In the genomic region with DNA sequence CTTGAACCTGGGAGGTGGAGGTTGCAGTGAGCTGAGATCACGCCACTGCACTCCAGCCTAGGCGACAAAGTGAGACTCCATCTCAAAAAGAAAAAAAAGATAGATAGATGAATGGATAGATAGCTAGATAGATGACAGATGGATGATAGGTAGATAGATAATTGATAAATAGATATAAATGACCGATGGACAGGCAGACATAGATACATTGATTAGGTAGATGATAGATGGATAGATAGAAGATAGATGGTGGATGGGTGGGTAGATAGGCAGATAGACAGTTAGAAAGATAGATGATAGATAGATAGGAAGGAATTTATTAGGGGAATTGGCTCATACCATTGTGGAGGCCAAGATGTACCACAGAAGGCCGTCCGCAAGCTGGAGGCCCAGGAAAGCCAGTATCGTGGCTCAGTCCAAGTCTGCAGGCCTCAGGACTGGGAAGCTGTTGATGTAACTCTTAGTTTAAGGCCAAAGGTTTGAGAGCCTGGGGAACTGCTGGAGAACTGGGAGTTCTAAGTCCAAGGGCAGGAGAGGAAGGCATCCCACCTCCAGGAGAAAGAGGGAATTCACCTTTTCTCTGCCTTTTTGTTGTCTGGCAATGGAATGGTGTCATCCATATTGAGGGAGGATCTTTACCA, we compare ENCODE assay signal across 1 cellular context.
TF ChIP-seq lines count a peak whose summit lies in the region.

No MANE protein-coding gene starts in this region.

TF ChIP-seq in HepG2, 621 proteins besides CTCF, POLR2A, EP300 and RAD21 (continued from another document):
- TF ChIP-seq, protein P1, sequence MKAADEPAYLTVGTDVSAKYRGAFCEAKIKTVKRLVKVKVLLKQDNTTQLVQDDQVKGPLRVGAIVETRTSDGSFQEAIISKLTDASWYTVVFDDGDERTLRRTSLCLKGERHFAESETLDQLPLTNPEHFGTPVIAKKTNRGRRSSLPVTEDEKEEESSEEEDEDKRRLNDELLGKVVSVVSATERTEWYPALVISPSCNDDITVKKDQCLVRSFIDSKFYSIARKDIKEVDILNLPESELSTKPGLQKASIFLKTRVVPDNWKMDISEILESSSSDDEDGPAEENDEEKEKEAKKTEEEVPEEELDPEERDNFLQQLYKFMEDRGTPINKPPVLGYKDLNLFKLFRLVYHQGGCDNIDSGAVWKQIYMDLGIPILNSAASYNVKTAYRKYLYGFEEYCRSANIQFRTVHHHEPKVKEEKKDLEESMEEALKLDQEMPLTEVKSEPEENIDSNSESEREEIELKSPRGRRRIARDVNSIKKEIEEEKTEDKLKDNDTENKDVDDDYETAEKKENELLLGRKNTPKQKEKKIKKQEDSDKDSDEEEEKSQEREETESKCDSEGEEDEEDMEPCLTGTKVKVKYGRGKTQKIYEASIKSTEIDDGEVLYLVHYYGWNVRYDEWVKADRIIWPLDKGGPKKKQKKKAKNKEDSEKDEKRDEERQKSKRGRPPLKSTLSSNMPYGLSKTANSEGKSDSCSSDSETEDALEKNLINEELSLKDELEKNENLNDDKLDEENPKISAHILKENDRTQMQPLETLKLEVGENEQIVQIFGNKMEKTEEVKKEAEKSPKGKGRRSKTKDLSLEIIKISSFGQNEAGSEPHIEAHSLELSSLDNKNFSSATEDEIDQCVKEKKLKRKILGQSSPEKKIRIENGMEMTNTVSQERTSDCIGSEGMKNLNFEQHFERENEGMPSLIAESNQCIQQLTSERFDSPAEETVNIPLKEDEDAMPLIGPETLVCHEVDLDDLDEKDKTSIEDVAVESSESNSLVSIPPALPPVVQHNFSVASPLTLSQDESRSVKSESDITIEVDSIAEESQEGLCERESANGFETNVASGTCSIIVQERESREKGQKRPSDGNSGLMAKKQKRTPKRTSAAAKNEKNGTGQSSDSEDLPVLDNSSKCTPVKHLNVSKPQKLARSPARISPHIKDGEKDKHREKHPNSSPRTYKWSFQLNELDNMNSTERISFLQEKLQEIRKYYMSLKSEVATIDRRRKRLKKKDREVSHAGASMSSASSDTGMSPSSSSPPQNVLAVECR (CRISPR knock-in tag; IDR thresholded peaks at IDR 0.05; ENCODE audit: borderline replicate concordance) = no peak
- no peak for TF ChIP-seq KDM5B (CRISPR knock-in tag; IDR thresholded peaks at IDR 0.05; ENCODE audit: borderline replicate concordance)
- peak; percentile 32; the same call in 1 of the 2 replicates for TF ChIP-seq ZFY (CRISPR knock-in tag; IDR thresholded peaks at IDR 0.05)
- TF ChIP-seq MED13 (CRISPR knock-in tag; IDR thresholded peaks at IDR 0.05) = no peak
- TF ChIP-seq ZC3H13 (CRISPR knock-in tag; IDR thresholded peaks at IDR 0.05) = no peak
- TF ChIP-seq ZNF225 (CRISPR knock-in tag; IDR thresholded peaks at IDR 0.05) = no peak
- no peak for TF ChIP-seq IKZF1 (IDR thresholded peaks at IDR 0.05)
- 0 out of 2 replicates have a peak, but pooled peaks have one; percentile 27 for TF ChIP-seq ZNF605 (CRISPR knock-in tag; IDR thresholded peaks at IDR 0.05)
- peak; percentile 82; the same call in 1 of the 2 replicates for TF ChIP-seq NBN (conservative IDR thresholded peaks at IDR 0.05)
- TF ChIP-seq TBX2 (CRISPR knock-in tag; IDR thresholded peaks at IDR 0.05; ENCODE audit: borderline replicate concordance) = no peak
- TF ChIP-seq, protein P2, sequence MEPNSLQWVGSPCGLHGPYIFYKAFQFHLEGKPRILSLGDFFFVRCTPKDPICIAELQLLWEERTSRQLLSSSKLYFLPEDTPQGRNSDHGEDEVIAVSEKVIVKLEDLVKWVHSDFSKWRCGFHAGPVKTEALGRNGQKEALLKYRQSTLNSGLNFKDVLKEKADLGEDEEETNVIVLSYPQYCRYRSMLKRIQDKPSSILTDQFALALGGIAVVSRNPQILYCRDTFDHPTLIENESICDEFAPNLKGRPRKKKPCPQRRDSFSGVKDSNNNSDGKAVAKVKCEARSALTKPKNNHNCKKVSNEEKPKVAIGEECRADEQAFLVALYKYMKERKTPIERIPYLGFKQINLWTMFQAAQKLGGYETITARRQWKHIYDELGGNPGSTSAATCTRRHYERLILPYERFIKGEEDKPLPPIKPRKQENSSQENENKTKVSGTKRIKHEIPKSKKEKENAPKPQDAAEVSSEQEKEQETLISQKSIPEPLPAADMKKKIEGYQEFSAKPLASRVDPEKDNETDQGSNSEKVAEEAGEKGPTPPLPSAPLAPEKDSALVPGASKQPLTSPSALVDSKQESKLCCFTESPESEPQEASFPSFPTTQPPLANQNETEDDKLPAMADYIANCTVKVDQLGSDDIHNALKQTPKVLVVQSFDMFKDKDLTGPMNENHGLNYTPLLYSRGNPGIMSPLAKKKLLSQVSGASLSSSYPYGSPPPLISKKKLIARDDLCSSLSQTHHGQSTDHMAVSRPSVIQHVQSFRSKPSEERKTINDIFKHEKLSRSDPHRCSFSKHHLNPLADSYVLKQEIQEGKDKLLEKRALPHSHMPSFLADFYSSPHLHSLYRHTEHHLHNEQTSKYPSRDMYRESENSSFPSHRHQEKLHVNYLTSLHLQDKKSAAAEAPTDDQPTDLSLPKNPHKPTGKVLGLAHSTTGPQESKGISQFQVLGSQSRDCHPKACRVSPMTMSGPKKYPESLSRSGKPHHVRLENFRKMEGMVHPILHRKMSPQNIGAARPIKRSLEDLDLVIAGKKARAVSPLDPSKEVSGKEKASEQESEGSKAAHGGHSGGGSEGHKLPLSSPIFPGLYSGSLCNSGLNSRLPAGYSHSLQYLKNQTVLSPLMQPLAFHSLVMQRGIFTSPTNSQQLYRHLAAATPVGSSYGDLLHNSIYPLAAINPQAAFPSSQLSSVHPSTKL (CRISPR knock-in tag; IDR thresholded peaks at IDR 0.05) = peak; percentile 17; the same call in 1 of the 2 replicates
- TF ChIP-seq ZNF749 (CRISPR knock-in tag; IDR thresholded peaks at IDR 0.05; ENCODE audit: borderline replicate concordance) = no peak
- TF ChIP-seq ARNT (IDR thresholded peaks at IDR 0.05) = no peak
- TF ChIP-seq, protein P3, sequence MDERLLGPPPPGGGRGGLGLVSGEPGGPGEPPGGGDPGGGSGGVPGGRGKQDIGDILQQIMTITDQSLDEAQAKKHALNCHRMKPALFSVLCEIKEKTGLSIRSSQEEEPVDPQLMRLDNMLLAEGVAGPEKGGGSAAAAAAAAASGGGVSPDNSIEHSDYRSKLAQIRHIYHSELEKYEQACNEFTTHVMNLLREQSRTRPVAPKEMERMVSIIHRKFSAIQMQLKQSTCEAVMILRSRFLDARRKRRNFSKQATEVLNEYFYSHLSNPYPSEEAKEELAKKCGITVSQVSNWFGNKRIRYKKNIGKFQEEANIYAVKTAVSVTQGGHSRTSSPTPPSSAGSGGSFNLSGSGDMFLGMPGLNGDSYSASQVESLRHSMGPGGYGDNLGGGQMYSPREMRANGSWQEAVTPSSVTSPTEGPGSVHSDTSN (CRISPR knock-in tag; IDR thresholded peaks at IDR 0.05) = no peak
- TF ChIP-seq ZNF230 (CRISPR knock-in tag; IDR thresholded peaks at IDR 0.05) = no peak
- TF ChIP-seq, protein P4, sequence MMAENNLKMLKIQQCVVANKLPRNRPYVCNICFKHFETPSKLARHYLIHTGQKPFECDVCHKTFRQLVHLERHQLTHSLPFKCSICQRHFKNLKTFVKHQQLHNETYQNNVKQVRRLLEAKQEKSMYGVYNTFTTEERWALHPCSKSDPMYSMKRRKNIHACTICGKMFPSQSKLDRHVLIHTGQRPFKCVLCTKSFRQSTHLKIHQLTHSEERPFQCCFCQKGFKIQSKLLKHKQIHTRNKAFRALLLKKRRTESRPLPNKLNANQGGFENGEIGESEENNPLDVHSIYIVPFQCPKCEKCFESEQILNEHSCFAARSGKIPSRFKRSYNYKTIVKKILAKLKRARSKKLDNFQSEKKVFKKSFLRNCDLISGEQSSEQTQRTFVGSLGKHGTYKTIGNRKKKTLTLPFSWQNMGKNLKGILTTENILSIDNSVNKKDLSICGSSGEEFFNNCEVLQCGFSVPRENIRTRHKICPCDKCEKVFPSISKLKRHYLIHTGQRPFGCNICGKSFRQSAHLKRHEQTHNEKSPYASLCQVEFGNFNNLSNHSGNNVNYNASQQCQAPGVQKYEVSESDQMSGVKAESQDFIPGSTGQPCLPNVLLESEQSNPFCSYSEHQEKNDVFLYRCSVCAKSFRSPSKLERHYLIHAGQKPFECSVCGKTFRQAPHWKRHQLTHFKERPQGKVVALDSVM (CRISPR knock-in tag; IDR thresholded peaks at IDR 0.05) = 0 out of 2 replicates have a peak, but pooled peaks have one; percentile 13
- TF ChIP-seq ZNF768 (CRISPR knock-in tag; IDR thresholded peaks at IDR 0.05) = no peak
- TF ChIP-seq ZNF124 (CRISPR knock-in tag; IDR thresholded peaks at IDR 0.05) = no peak
- TF ChIP-seq, protein P5, sequence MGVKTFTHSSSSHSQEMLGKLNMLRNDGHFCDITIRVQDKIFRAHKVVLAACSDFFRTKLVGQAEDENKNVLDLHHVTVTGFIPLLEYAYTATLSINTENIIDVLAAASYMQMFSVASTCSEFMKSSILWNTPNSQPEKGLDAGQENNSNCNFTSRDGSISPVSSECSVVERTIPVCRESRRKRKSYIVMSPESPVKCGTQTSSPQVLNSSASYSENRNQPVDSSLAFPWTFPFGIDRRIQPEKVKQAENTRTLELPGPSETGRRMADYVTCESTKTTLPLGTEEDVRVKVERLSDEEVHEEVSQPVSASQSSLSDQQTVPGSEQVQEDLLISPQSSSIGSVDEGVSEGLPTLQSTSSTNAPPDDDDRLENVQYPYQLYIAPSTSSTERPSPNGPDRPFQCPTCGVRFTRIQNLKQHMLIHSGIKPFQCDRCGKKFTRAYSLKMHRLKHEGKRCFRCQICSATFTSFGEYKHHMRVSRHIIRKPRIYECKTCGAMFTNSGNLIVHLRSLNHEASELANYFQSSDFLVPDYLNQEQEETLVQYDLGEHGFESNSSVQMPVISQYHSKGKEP (CRISPR knock-in tag; IDR thresholded peaks at IDR 0.05) = no peak
- no peak for TF ChIP-seq RBM22 (optimal IDR thresholded peaks at IDR 0.05; ENCODE audit: low read length)
- no peak for TF ChIP-seq SOX6 (IDR thresholded peaks at IDR 0.05)
- TF ChIP-seq SOX6 (CRISPR knock-in tag; IDR thresholded peaks at IDR 0.05) = 0 out of 2 replicates have a peak, but pooled peaks have one; percentile 24
- TF ChIP-seq, protein P6, sequence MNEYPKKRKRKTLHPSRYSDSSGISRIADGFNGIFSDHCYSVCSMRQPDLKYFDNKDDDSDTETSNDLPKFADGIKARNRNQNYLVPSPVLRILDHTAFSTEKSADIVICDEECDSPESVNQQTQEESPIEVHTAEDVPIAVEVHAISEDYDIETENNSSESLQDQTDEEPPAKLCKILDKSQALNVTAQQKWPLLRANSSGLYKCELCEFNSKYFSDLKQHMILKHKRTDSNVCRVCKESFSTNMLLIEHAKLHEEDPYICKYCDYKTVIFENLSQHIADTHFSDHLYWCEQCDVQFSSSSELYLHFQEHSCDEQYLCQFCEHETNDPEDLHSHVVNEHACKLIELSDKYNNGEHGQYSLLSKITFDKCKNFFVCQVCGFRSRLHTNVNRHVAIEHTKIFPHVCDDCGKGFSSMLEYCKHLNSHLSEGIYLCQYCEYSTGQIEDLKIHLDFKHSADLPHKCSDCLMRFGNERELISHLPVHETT (CRISPR knock-in tag; conservative IDR thresholded peaks at IDR 0.05) = no peak
- no peak for TF ChIP-seq ZNF468 (CRISPR knock-in tag; IDR thresholded peaks at IDR 0.05)
- no peak for TF ChIP-seq SMARCC2 (IDR thresholded peaks at IDR 0.05)
- TF ChIP-seq ZNF644 (CRISPR knock-in tag; IDR thresholded peaks at IDR 0.05; ENCODE audit: low read depth) = no peak
- no peak for TF ChIP-seq MLLT10 (CRISPR knock-in tag; IDR thresholded peaks at IDR 0.05)
- TF ChIP-seq CHCHD3 (CRISPR knock-in tag; IDR thresholded peaks at IDR 0.05) = no peak
- TF ChIP-seq TEAD3 (CRISPR knock-in tag; optimal IDR thresholded peaks at IDR 0.05; ENCODE audit: borderline replicate concordance) = no peak
- TF ChIP-seq, protein P7, sequence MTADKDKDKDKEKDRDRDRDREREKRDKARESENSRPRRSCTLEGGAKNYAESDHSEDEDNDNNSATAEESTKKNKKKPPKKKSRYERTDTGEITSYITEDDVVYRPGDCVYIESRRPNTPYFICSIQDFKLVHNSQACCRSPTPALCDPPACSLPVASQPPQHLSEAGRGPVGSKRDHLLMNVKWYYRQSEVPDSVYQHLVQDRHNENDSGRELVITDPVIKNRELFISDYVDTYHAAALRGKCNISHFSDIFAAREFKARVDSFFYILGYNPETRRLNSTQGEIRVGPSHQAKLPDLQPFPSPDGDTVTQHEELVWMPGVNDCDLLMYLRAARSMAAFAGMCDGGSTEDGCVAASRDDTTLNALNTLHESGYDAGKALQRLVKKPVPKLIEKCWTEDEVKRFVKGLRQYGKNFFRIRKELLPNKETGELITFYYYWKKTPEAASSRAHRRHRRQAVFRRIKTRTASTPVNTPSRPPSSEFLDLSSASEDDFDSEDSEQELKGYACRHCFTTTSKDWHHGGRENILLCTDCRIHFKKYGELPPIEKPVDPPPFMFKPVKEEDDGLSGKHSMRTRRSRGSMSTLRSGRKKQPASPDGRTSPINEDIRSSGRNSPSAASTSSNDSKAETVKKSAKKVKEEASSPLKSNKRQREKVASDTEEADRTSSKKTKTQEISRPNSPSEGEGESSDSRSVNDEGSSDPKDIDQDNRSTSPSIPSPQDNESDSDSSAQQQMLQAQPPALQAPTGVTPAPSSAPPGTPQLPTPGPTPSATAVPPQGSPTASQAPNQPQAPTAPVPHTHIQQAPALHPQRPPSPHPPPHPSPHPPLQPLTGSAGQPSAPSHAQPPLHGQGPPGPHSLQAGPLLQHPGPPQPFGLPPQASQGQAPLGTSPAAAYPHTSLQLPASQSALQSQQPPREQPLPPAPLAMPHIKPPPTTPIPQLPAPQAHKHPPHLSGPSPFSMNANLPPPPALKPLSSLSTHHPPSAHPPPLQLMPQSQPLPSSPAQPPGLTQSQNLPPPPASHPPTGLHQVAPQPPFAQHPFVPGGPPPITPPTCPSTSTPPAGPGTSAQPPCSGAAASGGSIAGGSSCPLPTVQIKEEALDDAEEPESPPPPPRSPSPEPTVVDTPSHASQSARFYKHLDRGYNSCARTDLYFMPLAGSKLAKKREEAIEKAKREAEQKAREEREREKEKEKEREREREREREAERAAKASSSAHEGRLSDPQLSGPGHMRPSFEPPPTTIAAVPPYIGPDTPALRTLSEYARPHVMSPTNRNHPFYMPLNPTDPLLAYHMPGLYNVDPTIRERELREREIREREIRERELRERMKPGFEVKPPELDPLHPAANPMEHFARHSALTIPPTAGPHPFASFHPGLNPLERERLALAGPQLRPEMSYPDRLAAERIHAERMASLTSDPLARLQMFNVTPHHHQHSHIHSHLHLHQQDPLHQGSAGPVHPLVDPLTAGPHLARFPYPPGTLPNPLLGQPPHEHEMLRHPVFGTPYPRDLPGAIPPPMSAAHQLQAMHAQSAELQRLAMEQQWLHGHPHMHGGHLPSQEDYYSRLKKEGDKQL (CRISPR knock-in tag; IDR thresholded peaks at IDR 0.05; ENCODE audit: low read depth) = no peak
